In the genomic region with DNA sequence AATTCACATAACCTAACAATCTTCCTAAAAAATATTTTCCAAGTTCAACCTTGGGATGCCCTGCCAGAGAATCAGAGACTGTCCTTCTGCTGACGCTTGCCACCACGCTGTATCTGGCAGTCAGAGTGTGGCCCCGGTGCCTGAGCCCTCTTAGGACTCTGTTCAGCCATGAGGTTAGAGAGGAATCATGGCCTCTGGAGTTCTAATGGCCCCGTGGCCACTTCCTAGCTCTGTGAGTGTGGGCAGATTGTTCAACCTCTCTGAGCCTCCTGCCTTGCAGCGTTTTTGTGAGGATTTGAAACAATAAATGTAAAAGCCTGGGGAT, we compare ENCODE assay signal across 1 cellular context.
A peak's percentile ranks its signal among the peaks of the same experiment; 100 is the strongest.
TF ChIP-seq lines count a peak whose summit lies in the region.

No MANE protein-coding gene starts in this region.

TF ChIP-seq in HepG2, 621 proteins besides CTCF, POLR2A, EP300 and RAD21 (continued from another document and continues in another):
- TF ChIP-seq ZNF281 (CRISPR knock-in tag; IDR thresholded peaks at IDR 0.05; ENCODE audit: borderline replicate concordance) (no peak), CHCHD3 (CRISPR knock-in tag; IDR thresholded peaks at IDR 0.05) (no peak), CENPT (CRISPR knock-in tag; IDR thresholded peaks at IDR 0.05; ENCODE audit: low read depth) (no peak), THAP8 (CRISPR knock-in tag; IDR thresholded peaks at IDR 0.05; ENCODE audit: borderline replicate concordance) (no peak), ZNF275 (CRISPR knock-in tag; IDR thresholded peaks at IDR 0.05; ENCODE audit: borderline replicate concordance) (no peak), ZNF562 (CRISPR knock-in tag; IDR thresholded peaks at IDR 0.05; ENCODE audit: borderline replicate concordance) (no peak), GTF3A (CRISPR knock-in tag; conservative IDR thresholded peaks at IDR 0.05) (no peak), ZNF576 (CRISPR knock-in tag; IDR thresholded peaks at IDR 0.05) (no peak), ZNF136 (CRISPR knock-in tag; IDR thresholded peaks at IDR 0.05; ENCODE audit: low read depth) (no peak), ZNF552 (CRISPR knock-in tag; IDR thresholded peaks at IDR 0.05; ENCODE audit: borderline replicate concordance) (no peak), AHR (CRISPR knock-in tag; IDR thresholded peaks at IDR 0.05) (no peak), IRF9 (CRISPR knock-in tag; IDR thresholded peaks at IDR 0.05; ENCODE audit: borderline replicate concordance) (no peak), NFKB2 (CRISPR knock-in tag; IDR thresholded peaks at IDR 0.05; ENCODE audit: borderline replicate concordance) (no peak), ZNF430 (CRISPR knock-in tag; IDR thresholded peaks at IDR 0.05) (no peak), SALL2 (CRISPR knock-in tag; IDR thresholded peaks at IDR 0.05) (no peak), HNRNPUL1 (IDR thresholded peaks at IDR 0.05; ENCODE audit: low read depth, low read length) (no peak), ZNF264 (CRISPR knock-in tag; IDR thresholded peaks at IDR 0.05) (no peak), ZNF720 (CRISPR knock-in tag; IDR thresholded peaks at IDR 0.05) (no peak), NCOR1 (IDR thresholded peaks at IDR 0.05; ENCODE audit: borderline replicate concordance, low read length) (peak; percentile 74), SCMH1 (CRISPR knock-in tag; IDR thresholded peaks at IDR 0.05; ENCODE audit: borderline replicate concordance) (no peak), HMG20B (CRISPR knock-in tag; conservative IDR thresholded peaks at IDR 0.05) (no peak), ERF (CRISPR knock-in tag; IDR thresholded peaks at IDR 0.05) (0 out of 2 replicates have a peak, but pooled peaks have one; percentile 5), NR2C2 (CRISPR knock-in tag; IDR thresholded peaks at IDR 0.05; ENCODE audit: borderline replicate concordance) (0 out of 2 replicates have a peak, but pooled peaks have one; percentile 0), CCAR2 (optimal IDR thresholded peaks at IDR 0.05; ENCODE audit: low read depth, low read length) (no peak), SP140L (CRISPR knock-in tag; IDR thresholded peaks at IDR 0.05; ENCODE audit: borderline replicate concordance) (no peak), HNRNPK (IDR thresholded peaks at IDR 0.05; ENCODE audit: low read depth, low read length, poor library complexity, severe bottlenecking) (no peak), BCL3 (CRISPR knock-in tag; IDR thresholded peaks at IDR 0.05) (no peak), RARA (CRISPR knock-in tag; IDR thresholded peaks at IDR 0.05) (no peak), ZNF543 (CRISPR knock-in tag; IDR thresholded peaks at IDR 0.05) (no peak), SALL1 (CRISPR knock-in tag; IDR thresholded peaks at IDR 0.05) (peak; percentile 73), RAD51 (IDR thresholded peaks at IDR 0.05; ENCODE audit: borderline replicate concordance) (no peak), PAX8 (CRISPR knock-in tag; IDR thresholded peaks at IDR 0.05; ENCODE audit: borderline replicate concordance) (no peak), MYNN (CRISPR knock-in tag; IDR thresholded peaks at IDR 0.05; ENCODE audit: low read depth) (no peak), PLSCR1 (CRISPR knock-in tag; IDR thresholded peaks at IDR 0.05; ENCODE audit: borderline replicate concordance) (no peak), ZNF580 (CRISPR knock-in tag; IDR thresholded peaks at IDR 0.05; ENCODE audit: borderline replicate concordance, low read depth) (no peak)
- TF ChIP-seq, protein P1, sequence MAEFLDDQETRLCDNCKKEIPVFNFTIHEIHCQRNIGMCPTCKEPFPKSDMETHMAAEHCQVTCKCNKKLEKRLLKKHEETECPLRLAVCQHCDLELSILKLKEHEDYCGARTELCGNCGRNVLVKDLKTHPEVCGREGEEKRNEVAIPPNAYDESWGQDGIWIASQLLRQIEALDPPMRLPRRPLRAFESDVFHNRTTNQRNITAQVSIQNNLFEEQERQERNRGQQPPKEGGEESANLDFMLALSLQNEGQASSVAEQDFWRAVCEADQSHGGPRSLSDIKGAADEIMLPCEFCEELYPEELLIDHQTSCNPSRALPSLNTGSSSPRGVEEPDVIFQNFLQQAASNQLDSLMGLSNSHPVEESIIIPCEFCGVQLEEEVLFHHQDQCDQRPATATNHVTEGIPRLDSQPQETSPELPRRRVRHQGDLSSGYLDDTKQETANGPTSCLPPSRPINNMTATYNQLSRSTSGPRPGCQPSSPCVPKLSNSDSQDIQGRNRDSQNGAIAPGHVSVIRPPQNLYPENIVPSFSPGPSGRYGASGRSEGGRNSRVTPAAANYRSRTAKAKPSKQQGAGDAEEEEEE (CRISPR knock-in tag; IDR thresholded peaks at IDR 0.05; ENCODE audit: borderline replicate concordance) = no peak
- TF ChIP-seq, protein P2, sequence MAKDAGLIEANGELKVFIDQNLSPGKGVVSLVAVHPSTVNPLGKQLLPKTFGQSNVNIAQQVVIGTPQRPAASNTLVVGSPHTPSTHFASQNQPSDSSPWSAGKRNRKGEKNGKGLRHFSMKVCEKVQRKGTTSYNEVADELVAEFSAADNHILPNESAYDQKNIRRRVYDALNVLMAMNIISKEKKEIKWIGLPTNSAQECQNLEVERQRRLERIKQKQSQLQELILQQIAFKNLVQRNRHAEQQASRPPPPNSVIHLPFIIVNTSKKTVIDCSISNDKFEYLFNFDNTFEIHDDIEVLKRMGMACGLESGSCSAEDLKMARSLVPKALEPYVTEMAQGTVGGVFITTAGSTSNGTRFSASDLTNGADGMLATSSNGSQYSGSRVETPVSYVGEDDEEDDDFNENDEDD (CRISPR knock-in tag; IDR thresholded peaks at IDR 0.05; ENCODE audit: borderline replicate concordance) = no peak
- TF ChIP-seq, protein P3, sequence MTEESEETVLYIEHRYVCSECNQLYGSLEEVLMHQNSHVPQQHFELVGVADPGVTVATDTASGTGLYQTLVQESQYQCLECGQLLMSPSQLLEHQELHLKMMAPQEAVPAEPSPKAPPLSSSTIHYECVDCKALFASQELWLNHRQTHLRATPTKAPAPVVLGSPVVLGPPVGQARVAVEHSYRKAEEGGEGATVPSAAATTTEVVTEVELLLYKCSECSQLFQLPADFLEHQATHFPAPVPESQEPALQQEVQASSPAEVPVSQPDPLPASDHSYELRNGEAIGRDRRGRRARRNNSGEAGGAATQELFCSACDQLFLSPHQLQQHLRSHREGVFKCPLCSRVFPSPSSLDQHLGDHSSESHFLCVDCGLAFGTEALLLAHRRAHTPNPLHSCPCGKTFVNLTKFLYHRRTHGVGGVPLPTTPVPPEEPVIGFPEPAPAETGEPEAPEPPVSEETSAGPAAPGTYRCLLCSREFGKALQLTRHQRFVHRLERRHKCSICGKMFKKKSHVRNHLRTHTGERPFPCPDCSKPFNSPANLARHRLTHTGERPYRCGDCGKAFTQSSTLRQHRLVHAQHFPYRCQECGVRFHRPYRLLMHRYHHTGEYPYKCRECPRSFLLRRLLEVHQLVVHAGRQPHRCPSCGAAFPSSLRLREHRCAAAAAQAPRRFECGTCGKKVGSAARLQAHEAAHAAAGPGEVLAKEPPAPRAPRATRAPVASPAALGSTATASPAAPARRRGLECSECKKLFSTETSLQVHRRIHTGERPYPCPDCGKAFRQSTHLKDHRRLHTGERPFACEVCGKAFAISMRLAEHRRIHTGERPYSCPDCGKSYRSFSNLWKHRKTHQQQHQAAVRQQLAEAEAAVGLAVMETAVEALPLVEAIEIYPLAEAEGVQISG (CRISPR knock-in tag; IDR thresholded peaks at IDR 0.05) = no peak
- TF ChIP-seq, protein P4, sequence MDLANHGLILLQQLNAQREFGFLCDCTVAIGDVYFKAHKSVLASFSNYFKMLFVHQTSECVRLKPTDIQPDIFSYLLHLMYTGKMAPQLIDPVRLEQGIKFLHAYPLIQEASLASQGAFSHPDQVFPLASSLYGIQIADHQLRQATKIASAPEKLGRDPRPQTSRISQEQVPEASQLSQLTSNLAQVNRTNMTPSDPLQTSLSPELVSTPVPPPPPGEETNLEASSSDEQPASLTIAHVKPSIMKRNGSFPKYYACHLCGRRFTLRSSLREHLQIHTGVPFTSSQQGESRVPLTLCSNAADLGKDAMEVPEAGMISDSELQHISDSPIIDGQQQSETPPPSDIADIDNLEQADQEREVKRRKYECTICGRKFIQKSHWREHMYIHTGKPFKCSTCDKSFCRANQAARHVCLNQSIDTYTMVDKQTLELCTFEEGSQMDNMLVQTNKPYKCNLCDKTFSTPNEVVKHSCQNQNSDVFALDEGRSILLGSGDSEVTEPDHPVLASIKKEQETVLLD (CRISPR knock-in tag; IDR thresholded peaks at IDR 0.05; ENCODE audit: low read depth) = no peak
- TF ChIP-seq, protein P5, sequence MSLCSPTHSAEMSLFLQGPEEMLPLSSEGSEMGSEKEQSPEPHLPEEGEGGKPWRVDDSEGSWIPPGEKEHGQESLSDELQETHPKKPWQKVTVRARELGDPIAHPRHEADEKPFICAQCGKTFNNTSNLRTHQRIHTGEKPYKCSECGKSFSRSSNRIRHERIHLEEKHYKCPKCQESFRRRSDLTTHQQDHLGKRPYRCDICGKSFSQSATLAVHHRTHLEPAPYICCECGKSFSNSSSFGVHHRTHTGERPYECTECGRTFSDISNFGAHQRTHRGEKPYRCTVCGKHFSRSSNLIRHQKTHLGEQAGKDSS (CRISPR knock-in tag; IDR thresholded peaks at IDR 0.05; ENCODE audit: borderline replicate concordance, low read depth) = no peak
- TF ChIP-seq, protein P6, sequence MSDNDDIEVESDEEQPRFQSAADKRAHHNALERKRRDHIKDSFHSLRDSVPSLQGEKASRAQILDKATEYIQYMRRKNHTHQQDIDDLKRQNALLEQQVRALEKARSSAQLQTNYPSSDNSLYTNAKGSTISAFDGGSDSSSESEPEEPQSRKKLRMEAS (IDR thresholded peaks at IDR 0.05) = peak; percentile 21; the same call in 1 of the 2 replicates
- TF ChIP-seq, protein P7, sequence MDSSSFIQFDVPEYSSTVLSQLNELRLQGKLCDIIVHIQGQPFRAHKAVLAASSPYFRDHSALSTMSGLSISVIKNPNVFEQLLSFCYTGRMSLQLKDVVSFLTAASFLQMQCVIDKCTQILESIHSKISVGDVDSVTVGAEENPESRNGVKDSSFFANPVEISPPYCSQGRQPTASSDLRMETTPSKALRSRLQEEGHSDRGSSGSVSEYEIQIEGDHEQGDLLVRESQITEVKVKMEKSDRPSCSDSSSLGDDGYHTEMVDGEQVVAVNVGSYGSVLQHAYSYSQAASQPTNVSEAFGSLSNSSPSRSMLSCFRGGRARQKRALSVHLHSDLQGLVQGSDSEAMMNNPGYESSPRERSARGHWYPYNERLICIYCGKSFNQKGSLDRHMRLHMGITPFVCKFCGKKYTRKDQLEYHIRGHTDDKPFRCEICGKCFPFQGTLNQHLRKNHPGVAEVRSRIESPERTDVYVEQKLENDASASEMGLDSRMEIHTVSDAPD (CRISPR knock-in tag; IDR thresholded peaks at IDR 0.05) = no peak
